Comparison of ENCODE assay signal across 9 cellular contexts in the genomic region with DNA sequence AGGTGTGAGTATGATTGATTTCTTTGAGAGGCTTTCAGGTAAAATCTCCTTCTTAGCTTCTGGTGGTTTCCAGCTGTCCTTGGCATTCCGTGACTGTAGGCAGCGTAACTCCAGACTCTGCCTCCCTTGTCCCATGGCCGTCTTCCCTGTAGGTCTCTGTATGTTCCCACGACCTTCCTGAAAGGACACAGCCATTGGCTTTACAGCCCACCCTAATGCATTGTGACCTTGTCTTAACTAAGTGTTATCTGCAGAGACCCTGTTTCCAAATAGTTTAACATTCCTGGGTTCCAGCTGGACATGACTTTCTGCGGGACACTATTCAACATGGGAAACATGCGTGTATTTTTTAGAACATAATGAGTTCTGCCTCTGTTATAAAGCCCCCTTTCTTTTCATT. TPM values are rescaled to one million over a fixed set of nuclear protein-coding genes. Genes with fewer than 3 reads are reported as not detected.
A peak's percentile ranks its signal among the peaks of the same experiment; 100 is the strongest.
DNase-seq lines count a peak whose midpoint lies in the region; ATAC-seq and TF ChIP-seq lines count a peak whose summit lies in the region.
"Not testable (repeated sequence)": the region's sequence is repeated elsewhere in the genome, so short reads cannot be mapped to it uniquely, and the experiment has no call there.
"Had no signal": no experiment of that assay in that cellular context is flagged by ENCODE, and none has a peak within 500 bp of the region (broad histone marks: within the 10 kb centered on the region; RNA-seq: fewer than 3 reads in every experiment).

No MANE protein-coding gene starts in this region.

- not testable (repeated sequence) for H3K4me1 ChIP-seq in CD8-positive, alpha-beta memory T cell (ENCODE audit: insufficient read depth, low read length)

- peaks cover 0 to 12% of the 10 kb centered on the region in 2 donors for H3K27me3 Mint-ChIP-seq in CD8-positive, alpha-beta memory T cell
- not testable (repeated sequence) for H3K27me3 Mint-ChIP-seq in T-helper 1 cell treated with Interleukin-12 subunit alpha and Interleukin-12 subunit beta and Interleukin-4 antibody, amounts not matched to agents 30 μg/mL and 1 μg/mL, for 36 hours (ENCODE audit: low read depth); activated T-cell treated with anti-CD3 and anti-CD28 coated beads, Interleukin-2, amount 50 U/mL, for 4 hours (ENCODE audit: low read depth); activated naive CD8-positive, alpha-beta T cell treated with anti-CD3 and anti-CD28 coated beads for 36 hours; endothelial cell (ENCODE audit: unreplicated experiment); naive B cell; progenitor cell of endocrine pancreas

- not testable (repeated sequence) for TF ChIP-seq CTCF in endothelial cell (IDR thresholded peaks at IDR 0.05; ENCODE audit: unreplicated experiment); progenitor cell of endocrine pancreas (IDR thresholded peaks at IDR 0.05; ENCODE audit: unreplicated experiment)

- not testable (repeated sequence) for H3K27me3 ChIP-seq in CD8-positive, alpha-beta memory T cell (ENCODE audit: insufficient read depth, low read length, poor library complexity, severe bottlenecking)

- peaks cover 5 to 12% (median 7%) of the 10 kb centered on the region in 3 donors for H3K4me1 Mint-ChIP-seq in CD8-positive, alpha-beta memory T cell
- H3K4me1 Mint-ChIP-seq in T-helper 1 cell treated with Interleukin-12 subunit alpha and Interleukin-12 subunit beta and Interleukin-4 antibody, amounts not matched to agents 30 μg/mL and 1 μg/mL, for 36 hours (ENCODE audit: low read depth); activated T-cell treated with anti-CD3 and anti-CD28 coated beads, Interleukin-2, amount 50 U/mL, for 4 hours (ENCODE audit: low read depth); activated naive CD8-positive, alpha-beta T cell treated with anti-CD3 and anti-CD28 coated beads for 36 hours; endothelial cell (ENCODE audit: unreplicated experiment); progenitor cell of endocrine pancreas (ENCODE audit: low read depth): not testable (repeated sequence)
- peaks cover 7 to 16% (median 15%) of the 10 kb centered on the region in 3 donors for H3K4me1 Mint-ChIP-seq in naive B cell

- not testable (repeated sequence) for H3K9me3 ChIP-seq in CD8-positive, alpha-beta memory T cell (ENCODE audit: low read length)

- H3K27ac Mint-ChIP-seq in CD8-positive, alpha-beta memory T cell; activated naive CD8-positive, alpha-beta T cell treated with anti-CD3 and anti-CD28 coated beads for 36 hours; endothelial cell (ENCODE audit: unreplicated experiment); progenitor cell of endocrine pancreas: not testable (repeated sequence)
- H3K27ac Mint-ChIP-seq in T-helper 1 cell treated with Interleukin-12 subunit alpha and Interleukin-12 subunit beta and Interleukin-4 antibody, amounts not matched to agents 30 μg/mL and 1 μg/mL, for 36 hours: peak overlapping the region; percentile 38
- peak overlapping the region in 2 of 6 donors; percentile 69 to 93 for H3K27ac Mint-ChIP-seq in naive B cell

- H3K4me3 Mint-ChIP-seq in CD8-positive, alpha-beta memory T cell: peak overlapping the region in 4 of 7 donors; percentile 29 to 87 (median 58)
- H3K4me3 Mint-ChIP-seq in T-helper 1 cell treated with Interleukin-12 subunit alpha and Interleukin-12 subunit beta and Interleukin-4 antibody, amounts not matched to agents 30 μg/mL and 1 μg/mL, for 36 hours: peak overlapping the region; percentile 63
- peak overlapping the region; percentile 80 for H3K4me3 Mint-ChIP-seq in activated T-cell treated with anti-CD3 and anti-CD28 coated beads, Interleukin-2, amount 50 U/mL, for 4 hours
- peak overlapping the region; percentile 64 for H3K4me3 Mint-ChIP-seq in activated naive CD8-positive, alpha-beta T cell treated with anti-CD3 and anti-CD28 coated beads for 36 hours
- H3K4me3 Mint-ChIP-seq in endothelial cell (ENCODE audit: unreplicated experiment) (peak overlapping the region; percentile 35), naive B cell (peak overlapping the region in 6 of 8 donors; percentile 74 to 94 (median 86)), progenitor cell of endocrine pancreas (ENCODE audit: low read depth) (peak overlapping the region; percentile 3)

- not testable (repeated sequence) for H3K36me3 Mint-ChIP-seq in CD8-positive, alpha-beta memory T cell; T-helper 1 cell treated with Interleukin-12 subunit alpha and Interleukin-12 subunit beta and Interleukin-4 antibody, amounts not matched to agents 30 μg/mL and 1 μg/mL, for 36 hours (ENCODE audit: low read depth); activated T-cell treated with anti-CD3 and anti-CD28 coated beads, Interleukin-2, amount 50 U/mL, for 4 hours (ENCODE audit: insufficient read depth); activated naive CD8-positive, alpha-beta T cell treated with anti-CD3 and anti-CD28 coated beads for 36 hours; endothelial cell (ENCODE audit: low read depth, unreplicated experiment); naive B cell; progenitor cell of endocrine pancreas (ENCODE audit: insufficient read depth)

- ATAC-seq in activated T-cell treated with anti-CD3 and anti-CD28 coated beads, Interleukin-2, amount 50 U/mL, for 4 hours; naive B cell (ENCODE audit: low read depth in 2 of 2): not testable (repeated sequence)

- POLR2A ChIA-PET in CD8-positive, alpha-beta memory T cell (lab: Charles Lee): not testable (repeated sequence)

- H3K27ac ChIP-seq in CD8-positive, alpha-beta memory T cell (ENCODE audit: low read depth, low read length): not testable (repeated sequence)

- CTCF ChIA-PET in CD8-positive, alpha-beta memory T cell (lab: Charles Lee): not testable (repeated sequence)

- H3K9me3 Mint-ChIP-seq in CD8-positive, alpha-beta memory T cell; T-helper 1 cell treated with Interleukin-12 subunit alpha and Interleukin-12 subunit beta and Interleukin-4 antibody, amounts not matched to agents 30 μg/mL and 1 μg/mL, for 36 hours; activated T-cell treated with anti-CD3 and anti-CD28 coated beads, Interleukin-2, amount 50 U/mL, for 4 hours; activated naive CD8-positive, alpha-beta T cell treated with anti-CD3 and anti-CD28 coated beads for 36 hours; endothelial cell (ENCODE audit: unreplicated experiment); naive B cell; progenitor cell of endocrine pancreas (ENCODE audit: low read depth): not testable (repeated sequence)

- not testable (repeated sequence) for H3K36me3 ChIP-seq in CD8-positive, alpha-beta memory T cell (ENCODE audit: insufficient read depth, low read length)

- H3K4me3 ChIP-seq in CD8-positive, alpha-beta memory T cell (ENCODE audit: low read length): not testable (repeated sequence)

- not testable (repeated sequence) for DNase-seq in CD8-positive, alpha-beta memory T cell; activated T-cell treated with anti-CD3 and anti-CD28 coated beads, Interleukin-2, amount 50 U/mL, for 4 hours; activated naive CD8-positive, alpha-beta T cell treated with anti-CD3 and anti-CD28 coated beads for 36 hours; endothelial cell (ENCODE audit: low spot score); naive B cell; progenitor cell of endocrine pancreas (ENCODE audit: low spot score, unreplicated experiment)

RNA-seq across cellular contexts. Expression of a gene that starts 49.4 kb away (rescaled TPM):
- not detected for total RNA-seq in CD8-positive, alpha-beta memory T cell
- polyA plus RNA-seq in CD8-positive, alpha-beta memory T cell: not detected
- total RNA-seq in activated T-cell treated with anti-CD3 and anti-CD28 coated beads, Interleukin-2, amount 50 U/mL, for 4 hours: not detected
- total RNA-seq in activated naive CD8-positive, alpha-beta T cell treated with anti-CD3 and anti-CD28 coated beads for 36 hours: not detected
- total RNA-seq in endothelial cell (ENCODE audit: unreplicated experiment) (not detected), progenitor cell of endocrine pancreas (not detected in 2 replicates)
- polyA plus RNA-seq in naive B cell (ENCODE audit: low read depth in 6 of 6): not detected
- total RNA-seq: Caco-2 had no signal
- polyA plus RNA-seq: A549 had no signal

Comparison
In these comparisons a context has a peak if more than half of its experiments do, and no peak if none do; other contexts are left out.
1. H3K4me3 Mint-ChIP-seq: peak in every context shown above with its lines; median percentile 86 in naive B cell; 80 in activated T-cell treated with anti-CD3 and anti-CD28 coated beads, Interleukin-2, amount 50 U/mL, for 4 hours; 64 in activated naive CD8-positive, alpha-beta T cell treated with anti-CD3 and anti-CD28 coated beads for 36 hours; 63 in T-helper 1 cell treated with Interleukin-12 subunit alpha and Interleukin-12 subunit beta and Interleukin-4 antibody, amounts not matched to agents 30 μg/mL and 1 μg/mL, for 36 hours; 58 in CD8-positive, alpha-beta memory T cell; 35 in endothelial cell; 3 in progenitor cell of endocrine pancreas.